Comparison of ENCODE assay signal across 29 cellular contexts in the genomic region with DNA sequence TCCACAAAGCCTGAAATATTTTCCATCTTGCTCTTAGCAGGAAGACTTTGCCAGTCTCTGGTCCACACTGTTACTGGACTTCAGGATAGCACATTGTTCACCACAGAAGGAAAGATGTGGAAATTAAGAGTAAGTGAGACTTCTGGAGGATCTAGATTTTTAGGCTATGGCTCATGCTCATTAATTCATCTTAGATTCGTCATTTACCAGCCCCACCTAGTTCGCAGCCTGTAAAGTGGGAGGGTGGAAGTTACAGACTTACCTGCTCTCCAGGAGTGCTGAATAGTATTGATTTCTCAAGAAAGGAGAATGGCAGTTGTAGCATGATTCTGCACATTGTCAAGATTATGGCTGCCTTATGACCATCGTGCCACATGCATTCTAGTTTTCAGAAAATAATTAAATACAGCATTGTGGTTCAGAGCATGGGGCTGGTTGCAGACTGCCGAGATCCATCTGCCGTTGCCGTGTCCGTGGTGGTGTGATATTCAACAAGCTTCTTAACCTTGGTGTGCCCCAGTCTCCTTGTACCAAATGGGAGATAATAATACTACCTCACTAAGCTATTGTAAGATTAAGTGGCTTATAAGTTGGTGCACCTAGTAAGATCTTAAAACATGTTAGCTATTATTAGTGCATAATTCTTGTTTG. TPM values are rescaled to one million over a fixed set of nuclear protein-coding genes. Genes with fewer than 3 reads are reported as not detected.
DNase-seq lines count a peak whose midpoint lies in the region; ATAC-seq, FAIRE-seq and TF ChIP-seq lines count a peak whose summit lies in the region.
"Had no signal": no experiment of that assay in that cellular context is flagged by ENCODE, and none has a peak within 500 bp of the region (broad histone marks: within the 10 kb centered on the region; RNA-seq: fewer than 3 reads in every experiment).

No MANE protein-coding gene starts in this region.

- peak; percentile 32 for DNase-seq in HPDE6-E6E7 (ENCODE audit: extremely low spot score)
- DNase-seq in astrocyte (ENCODE audit: low read depth): peak; percentile 50
- DNase-seq in superior temporal gyrus (ENCODE audit: extremely low spot score): peak; percentile 9
- DNase-seq in NCI-H1105 treated with DMSO at 0.1 percent for 48 hours (lab: John Stamatoyannopoulos, UW): no peak
- DNase-seq in GM13976 (ENCODE audit: low spot score): no peak
- no peak for DNase-seq in pons (ENCODE audit: low spot score)
- DNase-seq: activated CD8-positive, alpha-beta T cell treated with anti-CD3 and anti-CD28 coated beads for 36 hours; EL; IMR-90; lower lobe of right lung; MG63; natural killer cell; NCI-H1417; NCI-H2081; NCI-H2227 treated with DMSO at 0.1 percent for 48 hours; occipital lobe; SJCRH30; stimulated activated CD4-positive, alpha-beta T cell treated with anti-CD3 and anti-CD28 coated beads, Interleukin-4, amount 100 ng/mL, for 1 hour had no signal

- H3K4me3 Mint-ChIP-seq in astrocyte (ENCODE audit: unreplicated experiment): no peak overlapping the region
- H3K4me3 Mint-ChIP-seq: activated CD8-positive, alpha-beta T cell treated with anti-CD3 and anti-CD28 coated beads for 36 hours; natural killer cell had no signal

- H3K4me3 ChIP-seq in astrocyte (ENCODE audit: insufficient read depth, low read depth, low read length): no peak overlapping the region
- H3K4me3 ChIP-seq: cardiac muscle cell, lower lobe of right lung, MG63, SJCRH30, suprapubic skin had no signal

- TF ChIP-seq CTCF in astrocyte (IDR thresholded peaks at IDR 0.05; ENCODE audit: insufficient read depth, low read depth, low read length): no peak
- no peak for TF ChIP-seq CTCF in GM13976 (IDR thresholded peaks at IDR 0.05; ENCODE audit: borderline replicate concordance, control extremely low read depth, extremely low read depth, insufficient read depth, missing control alignments)

- no peaks in the 10 kb centered on the region for H3K27me3 ChIP-seq in astrocyte (ENCODE audit: insufficient read depth, low read length)
- H3K27me3 ChIP-seq: cardiac muscle cell, MG63, SJCRH30, suprapubic skin had no signal

- ATAC-seq in esophagus mucosa: peak; percentile 96
- no peak for ATAC-seq in GM21786 (IDR thresholded peaks at IDR 0.05; ENCODE audit: unreplicated experiment)
- ATAC-seq: activated CD4-positive, CD25-positive, alpha-beta regulatory T cell treated with anti-CD3 and anti-CD28 coated beads, Interleukin-2, amount 50 U/mL, for 24 hours; activated CD8-positive, alpha-beta T cell treated with anti-CD3 and anti-CD28 coated beads for 36 hours; activated naive CD4-positive, alpha-beta T cell treated with anti-CD3 and anti-CD28 coated beads, Interleukin-2, amount 50 U/mL, for 72 hours; lower lobe of right lung; natural killer cell had no signal

- no peak overlapping the region for H3K9ac ChIP-seq in astrocyte (ENCODE audit: low read length)

- H3K79me2 ChIP-seq in astrocyte (ENCODE audit: insufficient read depth, low read length): no peaks in the 10 kb centered on the region

- peaks cover 2% of the 10 kb centered on the region for H3K9me3 Mint-ChIP-seq in astrocyte (ENCODE audit: unreplicated experiment)
- H3K9me3 Mint-ChIP-seq: activated CD8-positive, alpha-beta T cell treated with anti-CD3 and anti-CD28 coated beads for 36 hours; activated naive CD4-positive, alpha-beta T cell treated with anti-CD3 and anti-CD28 coated beads, Interleukin-2, amount 50 U/mL, for 72 hours; natural killer cell had no signal

- no peaks in the 10 kb centered on the region for H3K27me3 Mint-ChIP-seq in astrocyte (ENCODE audit: low read depth, unreplicated experiment)
- H3K27me3 Mint-ChIP-seq: activated CD8-positive, alpha-beta T cell treated with anti-CD3 and anti-CD28 coated beads for 36 hours had no signal

- in situ Hi-C loops in GM13976 (cut with MboI; ENCODE audit: low sequenced_read_pairs, unreplicated experiment): no loop called here

- H4K20me1 ChIP-seq in astrocyte (ENCODE audit: insufficient read depth, low read length): no peaks in the 10 kb centered on the region

- peaks cover 3% of the 10 kb centered on the region for H3K36me3 Mint-ChIP-seq in astrocyte (ENCODE audit: low read depth, unreplicated experiment)
- H3K36me3 Mint-ChIP-seq: natural killer cell had no signal

- H3K4me1 ChIP-seq in astrocyte (ENCODE audit: insufficient read depth, low read length): peaks cover 16% of the 10 kb centered on the region
- H3K4me1 ChIP-seq: SJCRH30 had no signal

- H3K4me2 ChIP-seq in astrocyte (ENCODE audit: low read length): no peak overlapping the region

- no peak overlapping the region for H3K27ac Mint-ChIP-seq in astrocyte (ENCODE audit: unreplicated experiment)
- H3K27ac Mint-ChIP-seq: activated CD8-positive, alpha-beta T cell treated with anti-CD3 and anti-CD28 coated beads for 36 hours; activated naive CD4-positive, alpha-beta T cell treated with anti-CD3 and anti-CD28 coated beads, Interleukin-2, amount 50 U/mL, for 72 hours; activated T-helper 2 cell treated with anti-CD3 and anti-CD28 coated beads, Interferon-gamma antibody, Interleukin-2, Interleukin-4, amounts not matched to agents 10 μg/mL and 5 μg/mL and 100 μg/mL, durations not matched to agents 14 hours and 24 hours and 36 hours; natural killer cell had no signal

- no peak overlapping the region for H3K27ac ChIP-seq in astrocyte (ENCODE audit: low read depth, low read length)
- H3K27ac ChIP-seq: cardiac muscle cell, lower lobe of right lung, SJCRH30, suprapubic skin had no signal

- H3K9me3 ChIP-seq in astrocyte (ENCODE audit: insufficient read depth, low read depth, low read length): no peaks in the 10 kb centered on the region
- H3K9me3 ChIP-seq: lower lobe of right lung, SJCRH30, suprapubic skin had no signal

- no peak overlapping the region for H2AFZ ChIP-seq in astrocyte (ENCODE audit: low read depth, low read length)

- peaks cover 6% of the 10 kb centered on the region for H3K4me1 Mint-ChIP-seq in astrocyte (ENCODE audit: low read depth, unreplicated experiment)

- H3K36me3 ChIP-seq in astrocyte (ENCODE audit: insufficient read depth, low read length): no peaks in the 10 kb centered on the region
- H3K36me3 ChIP-seq: cardiac muscle cell, lower lobe of right lung, MG63, SJCRH30, suprapubic skin had no signal

- FAIRE-seq in astrocyte (lab: Jason Lieb, UNC): no peak
- FAIRE-seq: GM12892, H1, RCC 7860, urothelium cell line had no signal

RNA-seq across cellular contexts. Expression of a gene that starts 56.8 kb away (rescaled TPM):
- total RNA-seq in astrocyte (2.9 and 4.9 TPM in 2 replicates), esophagus mucosa (5.5 TPM)

Comparison
In these comparisons a context has a peak if more than half of its experiments do, and no peak if none do; other contexts are left out.
1. DNase-seq: peak in HPDE6-E6E7 (single experiment), astrocyte (single experiment) and superior temporal gyrus (single experiment); none in NCI-H1105 treated with DMSO at 0.1 percent for 48 hours (single experiment), GM13976 (single experiment) and pons (single experiment).